9 cellular contexts compared by ENCODE assay signal in the genomic region with DNA sequence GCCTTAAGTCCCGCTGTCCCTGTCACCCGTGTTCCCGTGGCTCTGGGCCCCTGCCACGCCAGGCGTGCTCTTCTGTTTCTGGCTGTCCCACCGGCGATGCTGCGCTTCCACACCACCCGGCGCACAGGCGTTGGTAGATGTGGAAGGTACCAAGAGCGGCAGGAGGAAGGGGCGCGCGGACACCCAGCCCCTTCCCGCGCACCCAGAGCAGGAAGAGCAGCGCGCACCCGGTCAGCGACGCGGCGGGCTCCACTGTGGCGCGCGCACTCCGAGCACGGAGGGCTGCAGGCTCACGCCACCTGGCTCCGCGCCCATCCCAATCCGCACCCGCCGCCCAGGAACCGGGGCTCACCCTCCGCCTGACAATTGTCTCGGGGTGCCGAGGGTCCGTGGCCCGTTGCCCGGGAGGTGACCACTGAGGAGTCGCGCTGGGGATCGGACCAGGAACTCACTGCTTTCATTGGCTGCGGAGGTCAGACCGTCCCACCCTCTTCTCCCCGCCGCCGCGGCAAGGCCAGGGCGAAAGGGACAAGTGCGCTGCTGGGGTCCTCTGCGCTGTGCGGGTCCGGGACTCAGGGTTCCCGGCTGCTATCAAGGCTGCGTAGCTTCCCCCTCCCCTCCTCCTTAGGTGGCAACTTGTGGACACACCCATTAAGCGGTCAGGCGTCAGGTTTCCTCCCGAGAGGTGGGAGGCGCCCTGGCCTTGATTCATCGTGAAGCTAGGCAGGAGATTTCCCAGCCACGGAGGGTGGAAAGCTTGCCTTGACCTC.
DNase-seq lines count a peak whose midpoint lies in the region; ATAC-seq and TF ChIP-seq lines count a peak whose summit lies in the region.
"Had no signal": no experiment of that assay in that cellular context is flagged by ENCODE, and none has a peak within 500 bp of the region (broad histone marks: within the 10 kb centered on the region; RNA-seq: fewer than 3 reads in every experiment).

No MANE protein-coding gene starts in this region.

- no peaks in the 10 kb centered on the region for H3K79me2 ChIP-seq in fibroblast of lung (ENCODE audit: control insufficient read depth, insufficient read depth, low read length)

- TF ChIP-seq CTCF in fibroblast of lung (conservative IDR thresholded peaks at IDR 0.05 in 1 of 2, IDR thresholded peaks at IDR 0.05 in 1 of 2; ENCODE audit: low read depth in 1 of 2, low read length in 2 of 2), result no peak

- no peaks in the 10 kb centered on the region for H3K9me3 ChIP-seq in fibroblast of lung (ENCODE audit: control insufficient read depth, insufficient read depth, low read depth, low read length)

- ATAC-seq in HG02885 (IDR thresholded peaks at IDR 0.05; ENCODE audit: poor library complexity, unreplicated experiment), result peak; percentile 64
- ATAC-seq in GM21717 (IDR thresholded peaks at IDR 0.05; ENCODE audit: unreplicated experiment), result no peak

- no peaks in the 10 kb centered on the region for H3K27me3 ChIP-seq in fibroblast of lung (ENCODE audit: control insufficient read depth, insufficient read depth, low read length)

- H4K20me1 ChIP-seq in fibroblast of lung (ENCODE audit: control insufficient read depth, extremely low read depth, insufficient read depth, low read length), result no peaks in the 10 kb centered on the region

- DNase-seq in activated effector memory CD4-positive, alpha-beta T cell treated with Interleukin-2 at 50 U/mL for 16 hours, result peak; percentile 29
- DNase-seq in activated effector memory CD4-positive, alpha-beta T cell treated with anti-CD3 and anti-CD28 coated beads, Interleukin-2, amount 50 U/mL, for 16 hours, result no peak
- DNase-seq in NCI-H345 treated with DMSO at 0.1 percent for 48 hours (lab: John Stamatoyannopoulos, UW; ENCODE audit: unreplicated experiment), result peak; percentile 63
- DNase-seq in activated CD8-positive, alpha-beta memory T cell treated with anti-CD3 and anti-CD28 coated beads, Interleukin-2, amount 50 U/mL, for 4 hours, result peak; percentile 22
- peak; percentile 22 to 71 for DNase-seq in fibroblast of lung (ENCODE audit: low read depth in 2 of 2)
- DNase-seq in myocyte (ENCODE audit: low read depth), result peak; percentile 7
- DNase-seq: DND-41 had no signal

- no peaks in the 10 kb centered on the region for H3K36me3 ChIP-seq in fibroblast of lung (ENCODE audit: control insufficient read depth, insufficient read depth, low read length)

- H3K4me3 ChIP-seq in fibroblast of lung (replicated peaks in 1 of 4; ENCODE audit: control extremely low read depth in 1 of 4, insufficient read depth in 1 of 4, low read depth in 3 of 4, low read length in 4 of 4), result peak overlapping the region; percentile 52 to 72 (median 64)

- H3K4me1 ChIP-seq in fibroblast of lung (ENCODE audit: control insufficient read depth, extremely low read depth, insufficient read depth, low read length), result no peaks in the 10 kb centered on the region

- H3K27ac ChIP-seq in fibroblast of lung (ENCODE audit: insufficient read depth, low read length), result no peak overlapping the region

- H3K9ac ChIP-seq in fibroblast of lung (ENCODE audit: insufficient read depth, low read length), result peak overlapping the region; percentile 7

- H2AFZ ChIP-seq in fibroblast of lung (ENCODE audit: low read length), result peak overlapping the region; percentile 77

- peak overlapping the region; percentile 82 for H3K4me2 ChIP-seq in fibroblast of lung (ENCODE audit: extremely low read depth, insufficient read depth, low read length)
